ENCODE assay signal across 16 cellular contexts in genomic region chr3:142509079-142509478, GRCh38.
DNase-seq lines count a peak whose midpoint lies in the region; ATAC-seq lines count a peak whose summit lies in the region.
"Had no signal": no experiment of that assay in that cellular context is flagged by ENCODE, and none has a peak within 500 bp of the region (broad histone marks: within the 10 kb centered on the region; RNA-seq: fewer than 3 reads in every experiment).

No MANE protein-coding gene starts in this region.

- POLR2A ChIA-PET in activated CD4-positive, alpha-beta T cell treated with anti-CD3 and anti-CD28 coated beads, Interleukin-2, amount 10 ng/mL, durations not matched to agents 7 days and 5 days (lab: Charles Lee), result no interaction called here
- POLR2A ChIA-PET in activated CD4-positive, alpha-beta memory T cell treated with anti-CD3 and anti-CD28 coated beads for 36 hours (lab: Charles Lee), result interaction anchor here (0.6 kb wide), 1 partner anchor 15 kb away, joined by 3 read pairs; no protein-coding TSS in a partner anchor

- no peak for DNase-seq in activated CD4-positive, alpha-beta T cell treated with anti-CD3 and anti-CD28 coated beads, Interleukin-2, amount 10 ng/mL, durations not matched to agents 7 days and 5 days
- no peak for DNase-seq in activated CD4-positive, alpha-beta T cell treated with anti-CD3 and anti-CD28 coated beads, Interleukin-2, amount 50 U/mL, for 48 hours
- peak; percentile 13 for DNase-seq in activated CD4-positive, alpha-beta memory T cell treated with anti-CD3 and anti-CD28 coated beads for 36 hours
- peak; percentile 10 for DNase-seq in activated naive CD8-positive, alpha-beta T cell treated with anti-CD3 and anti-CD28 coated beads, Interleukin-2, amount 50 U/mL, for 24 hours
- DNase-seq in nucleus accumbens (lab: John Stamatoyannopoulos, UW) (no peak), NCI-H526 (lab: John Stamatoyannopoulos, UW) (no peak)
- DNase-seq: amniotic stem cell, dermis blood vessel endothelial cell, EL, Karpas-422, NCI-H1092, NCI-H2081 treated with DMSO at 0.1 percent for 48 hours, occipital lobe, retina had no signal

- CTCF ChIA-PET in activated CD4-positive, alpha-beta T cell treated with anti-CD3 and anti-CD28 coated beads, Interleukin-2, amount 10 ng/mL, durations not matched to agents 7 days and 5 days (lab: Charles Lee), result interaction anchor here (0.9 kb wide), 1 partner anchor 12 kb away, joined by 5 read pairs; no protein-coding TSS in a partner anchor
- CTCF ChIA-PET in activated CD4-positive, alpha-beta memory T cell treated with anti-CD3 and anti-CD28 coated beads for 36 hours (lab: Charles Lee), result no interaction called here

- no peaks in the 10 kb centered on the region for H3K9me3 Mint-ChIP-seq in activated CD4-positive, alpha-beta T cell treated with anti-CD3 and anti-CD28 coated beads, Interleukin-2, amount 10 ng/mL, durations not matched to agents 7 days and 5 days
- H3K9me3 Mint-ChIP-seq in activated CD4-positive, alpha-beta memory T cell treated with anti-CD3 and anti-CD28 coated beads for 36 hours, result no peaks in the 10 kb centered on the region
- H3K9me3 Mint-ChIP-seq in activated naive CD8-positive, alpha-beta T cell treated with anti-CD3 and anti-CD28 coated beads, Interleukin-2, amount 50 U/mL, for 24 hours, result no peaks in the 10 kb centered on the region
- H3K9me3 Mint-ChIP-seq in stimulated activated memory B cell treated with anti-CD40 and anti-IgM and Interleukin-4, amounts not matched to agents 10 μg/mL and 1 μg/mL and 100 μg/mL, for 72 hours, result no peaks in the 10 kb centered on the region

- intact Hi-C loops in activated CD4-positive, alpha-beta memory T cell treated with anti-CD3 and anti-CD28 coated beads for 36 hours (cut with micrococcal nuclease), result loop anchor here (5.0 kb wide), 1 partner anchor 68 kb away; the partner anchor contains the start of gene ATR

- peak overlapping the region; percentile 95 for H3K27ac Mint-ChIP-seq in activated CD4-positive, alpha-beta T cell treated with anti-CD3 and anti-CD28 coated beads, Interleukin-2, amount 10 ng/mL, durations not matched to agents 7 days and 5 days
- H3K27ac Mint-ChIP-seq in activated CD4-positive, alpha-beta memory T cell treated with anti-CD3 and anti-CD28 coated beads for 36 hours, result peak overlapping the region; percentile 85
- peak overlapping the region; percentile 89 for H3K27ac Mint-ChIP-seq in activated naive CD8-positive, alpha-beta T cell treated with anti-CD3 and anti-CD28 coated beads, Interleukin-2, amount 50 U/mL, for 24 hours
- peak overlapping the region; percentile 85 for H3K27ac Mint-ChIP-seq in stimulated activated memory B cell treated with anti-CD40 and anti-IgM and Interleukin-4, amounts not matched to agents 10 μg/mL and 1 μg/mL and 100 μg/mL, for 72 hours

- no peaks in the 10 kb centered on the region for H3K27me3 Mint-ChIP-seq in activated CD4-positive, alpha-beta T cell treated with anti-CD3 and anti-CD28 coated beads, Interleukin-2, amount 10 ng/mL, durations not matched to agents 7 days and 5 days
- H3K27me3 Mint-ChIP-seq in activated CD4-positive, alpha-beta memory T cell treated with anti-CD3 and anti-CD28 coated beads for 36 hours, result no peaks in the 10 kb centered on the region
- H3K27me3 Mint-ChIP-seq in activated naive CD8-positive, alpha-beta T cell treated with anti-CD3 and anti-CD28 coated beads, Interleukin-2, amount 50 U/mL, for 24 hours, result no peaks in the 10 kb centered on the region
- no peaks in the 10 kb centered on the region for H3K27me3 Mint-ChIP-seq in stimulated activated memory B cell treated with anti-CD40 and anti-IgM and Interleukin-4, amounts not matched to agents 10 μg/mL and 1 μg/mL and 100 μg/mL, for 72 hours

- peak overlapping the region; percentile 71 for H3K4me3 Mint-ChIP-seq in activated CD4-positive, alpha-beta T cell treated with anti-CD3 and anti-CD28 coated beads, Interleukin-2, amount 10 ng/mL, durations not matched to agents 7 days and 5 days
- peak overlapping the region; percentile 69 for H3K4me3 Mint-ChIP-seq in activated CD4-positive, alpha-beta memory T cell treated with anti-CD3 and anti-CD28 coated beads for 36 hours
- H3K4me3 Mint-ChIP-seq in activated naive CD8-positive, alpha-beta T cell treated with anti-CD3 and anti-CD28 coated beads, Interleukin-2, amount 50 U/mL, for 24 hours, result peak overlapping the region; percentile 72
- no peak overlapping the region for H3K4me3 Mint-ChIP-seq in stimulated activated memory B cell treated with anti-CD40 and anti-IgM and Interleukin-4, amounts not matched to agents 10 μg/mL and 1 μg/mL and 100 μg/mL, for 72 hours

- peaks cover 41% of the 10 kb centered on the region for H3K36me3 Mint-ChIP-seq in activated CD4-positive, alpha-beta T cell treated with anti-CD3 and anti-CD28 coated beads, Interleukin-2, amount 10 ng/mL, durations not matched to agents 7 days and 5 days (ENCODE audit: low read depth)
- H3K36me3 Mint-ChIP-seq in activated CD4-positive, alpha-beta memory T cell treated with anti-CD3 and anti-CD28 coated beads for 36 hours, result peaks cover 30% of the 10 kb centered on the region
- peaks cover 45% of the 10 kb centered on the region for H3K36me3 Mint-ChIP-seq in activated naive CD8-positive, alpha-beta T cell treated with anti-CD3 and anti-CD28 coated beads, Interleukin-2, amount 50 U/mL, for 24 hours (ENCODE audit: low read depth)
- peaks cover 40% of the 10 kb centered on the region for H3K36me3 Mint-ChIP-seq in stimulated activated memory B cell treated with anti-CD40 and anti-IgM and Interleukin-4, amounts not matched to agents 10 μg/mL and 1 μg/mL and 100 μg/mL, for 72 hours

- H3K4me1 Mint-ChIP-seq in activated CD4-positive, alpha-beta T cell treated with anti-CD3 and anti-CD28 coated beads, Interleukin-2, amount 10 ng/mL, durations not matched to agents 7 days and 5 days, result peaks cover 16% of the 10 kb centered on the region
- H3K4me1 Mint-ChIP-seq in activated CD4-positive, alpha-beta memory T cell treated with anti-CD3 and anti-CD28 coated beads for 36 hours (ENCODE audit: low read depth), result peaks cover 10% of the 10 kb centered on the region
- H3K4me1 Mint-ChIP-seq in activated naive CD8-positive, alpha-beta T cell treated with anti-CD3 and anti-CD28 coated beads, Interleukin-2, amount 50 U/mL, for 24 hours, result peaks cover 12% of the 10 kb centered on the region
- H3K4me1 Mint-ChIP-seq in stimulated activated memory B cell treated with anti-CD40 and anti-IgM and Interleukin-4, amounts not matched to agents 10 μg/mL and 1 μg/mL and 100 μg/mL, for 72 hours, result no peaks in the 10 kb centered on the region

- no peak for ATAC-seq in activated naive CD8-positive, alpha-beta T cell treated with anti-CD3 and anti-CD28 coated beads, Interleukin-2, amount 50 U/mL, for 24 hours
- no peak for ATAC-seq in stimulated activated memory B cell treated with anti-CD40 and anti-IgM and Interleukin-4, amounts not matched to agents 10 μg/mL and 1 μg/mL and 100 μg/mL, for 72 hours
- no peak for ATAC-seq in HG02973 (IDR thresholded peaks at IDR 0.05; ENCODE audit: unreplicated experiment)

Comparison
In these comparisons a context has a peak if more than half of its experiments do, and no peak if none do; other contexts are left out.
1. DNase-seq: peak in activated CD4-positive, alpha-beta memory T cell treated with anti-CD3 and anti-CD28 coated beads for 36 hours (single experiment) and activated naive CD8-positive, alpha-beta T cell treated with anti-CD3 and anti-CD28 coated beads, Interleukin-2, amount 50 U/mL, for 24 hours (single experiment); none in activated CD4-positive, alpha-beta T cell treated with anti-CD3 and anti-CD28 coated beads, Interleukin-2, amount 10 ng/mL, durations not matched to agents 7 days and 5 days (single experiment), activated CD4-positive, alpha-beta T cell treated with anti-CD3 and anti-CD28 coated beads, Interleukin-2, amount 50 U/mL, for 48 hours (0 of 2), nucleus accumbens (0 of 56) and NCI-H526 (0 of 2).
2. Peak in every context shown above with its lines, with median percentiles within 50 percentile points of each other: H3K27ac Mint-ChIP-seq.